Comparison of ENCODE assay signal across 8 cellular contexts in the genomic region with DNA sequence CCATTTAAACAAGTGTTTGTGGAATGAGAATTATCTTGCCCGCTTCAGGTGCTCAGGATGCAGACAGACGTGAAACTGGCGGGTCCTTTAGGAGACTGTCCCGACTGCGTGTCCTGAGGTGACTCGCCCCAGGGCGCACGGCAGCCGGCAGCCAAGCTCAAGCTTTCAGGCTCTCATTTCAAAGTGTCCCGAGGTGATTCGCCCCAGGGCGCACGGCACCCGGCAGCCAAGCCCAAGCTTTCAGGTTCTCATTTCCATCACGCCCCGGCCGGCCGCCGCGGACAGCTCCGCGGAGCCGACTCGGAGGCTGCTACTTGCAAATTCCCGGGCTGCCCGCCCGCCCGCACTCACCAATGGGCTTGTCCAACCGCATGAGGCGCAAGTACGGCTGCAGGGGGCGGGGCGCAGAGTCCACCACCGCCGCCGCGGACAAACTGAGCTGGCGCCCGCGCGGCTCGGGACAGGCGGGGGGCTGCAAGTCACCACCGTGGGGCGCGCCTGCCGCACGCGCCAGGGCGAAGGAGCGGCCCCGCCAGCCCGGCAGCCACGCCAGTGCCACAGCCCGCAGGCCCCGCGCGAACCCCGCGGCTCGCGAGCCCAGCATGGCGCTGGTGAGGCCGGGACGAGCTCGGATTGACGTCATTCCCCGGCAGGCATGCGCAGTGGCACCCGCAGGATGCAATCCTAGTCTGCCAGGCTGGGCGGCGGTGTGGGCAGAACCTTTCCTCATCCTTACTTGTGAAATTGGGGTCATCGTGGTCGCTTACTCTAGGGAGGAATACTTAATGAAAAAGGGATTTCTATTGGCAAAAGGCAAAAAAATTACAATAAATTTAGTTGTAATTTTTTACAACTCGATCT. TPM values are rescaled to one million over a fixed set of nuclear protein-coding genes. Genes with fewer than 3 reads are reported as not detected.
A peak's percentile ranks its signal among the peaks of the same experiment; 100 is the strongest.
DNase-seq lines count a peak whose midpoint lies in the region; ATAC-seq and TF ChIP-seq lines count a peak whose summit lies in the region.

A gene with protein sequence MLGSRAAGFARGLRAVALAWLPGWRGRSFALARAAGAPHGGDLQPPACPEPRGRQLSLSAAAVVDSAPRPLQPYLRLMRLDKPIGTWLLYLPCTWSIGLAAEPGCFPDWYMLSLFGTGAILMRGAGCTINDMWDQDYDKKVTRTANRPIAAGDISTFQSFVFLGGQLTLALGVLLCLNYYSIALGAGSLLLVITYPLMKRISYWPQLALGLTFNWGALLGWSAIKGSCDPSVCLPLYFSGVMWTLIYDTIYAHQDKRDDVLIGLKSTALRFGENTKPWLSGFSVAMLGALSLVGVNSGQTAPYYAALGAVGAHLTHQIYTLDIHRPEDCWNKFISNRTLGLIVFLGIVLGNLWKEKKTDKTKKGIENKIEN (minus strand): TSS at position 638 of the 861 bp plus-strand sequence. CDS start 34 bp downstream, at position 604.

- TF ChIP-seq CTCF in chondrocyte (IDR thresholded peaks at IDR 0.05) = peak; percentile 69

- H3K36me3 Mint-ChIP-seq in chondrocyte (ENCODE audit: low read depth) = no peaks in the 10 kb centered on the region

- H3K9me3 Mint-ChIP-seq in chondrocyte (ENCODE audit: low read depth) = peaks cover 3% of the 10 kb centered on the region

- ATAC-seq in GM19025 (IDR thresholded peaks at IDR 0.05; ENCODE audit: low read depth, unreplicated experiment) (peak; percentile 96), HG03342 (IDR thresholded peaks at IDR 0.05; ENCODE audit: unreplicated experiment) (peak; percentile 87)

- H3K27ac Mint-ChIP-seq in chondrocyte (ENCODE audit: unreplicated experiment) = peak within 1 kb of the TSS; percentile 99

- DNase-seq in AML-193 (lab: John Stamatoyannopoulos, UW) = peak; percentile 86 to 88
- peak; percentile 75 for DNase-seq in NCI-H446 treated with DMSO at 0.1 percent for 48 hours (lab: John Stamatoyannopoulos, UW)
- peak; percentile 92 to 97 for DNase-seq in activated CD4-positive, alpha-beta T cell treated with anti-CD3 and anti-CD28 coated beads for 24 hours (ENCODE audit: low read depth in 2 of 2)
- peak; percentile 97 for DNase-seq in chondrocyte (ENCODE audit: low spot score)
- peak; percentile 87 for DNase-seq in kidney glomerular epithelial cell (lab: John Stamatoyannopoulos, UW)
- DNase-seq in stimulated activated CD4-positive, alpha-beta T cell treated with anti-CD3 and anti-CD28 coated beads, Interleukin-1b, Interleukin-23, amount 100 ng/mL, for 1 hour (ENCODE audit: low read depth in 2 of 2) = peak; percentile 79 to 92

- no peaks in the 10 kb centered on the region for H3K27me3 Mint-ChIP-seq in chondrocyte (ENCODE audit: low read depth)

- peaks cover 23% of the 10 kb centered on the region for H3K4me1 Mint-ChIP-seq in chondrocyte (ENCODE audit: low read depth)

- H3K4me3 Mint-ChIP-seq in chondrocyte (ENCODE audit: unreplicated experiment) = peak within 1 kb of the TSS; percentile 95

RNA-seq across cellular contexts. Expression of the gene that starts here (rescaled TPM):
- 8.5 to 10.1 TPM (median 9.3 TPM) in 3 replicates for total RNA-seq in chondrocyte

Comparison
In these comparisons a context has a peak if more than half of its experiments do, and no peak if none do; other contexts are left out.
1. Peak in every context shown above with its lines: DNase-seq and ATAC-seq.